8 cellular contexts compared by ENCODE assay signal in genomic region chr11:63974259-63975143, GRCh38. TPM values are rescaled to one million over a fixed set of nuclear protein-coding genes. Genes with fewer than 3 reads are reported as not detected.
A peak's percentile ranks its signal among the peaks of the same experiment; 100 is the strongest.
DNase-seq lines count a peak whose midpoint lies in the region; ATAC-seq and TF ChIP-seq lines count a peak whose summit lies in the region.

Gene COX8A, plus strand, starts transcription at chr11:63974620. Its CDS starts 61 bp downstream, at chr11:63974681.

- H3K36me3 ChIP-seq in suprapubic skin: peaks cover 6% of the 10 kb centered on the region

- H3K9me3 Mint-ChIP-seq in activated naive CD4-positive, alpha-beta T cell treated with anti-CD3 and anti-CD28 coated beads, Interleukin-2, amount 50 U/mL, for 72 hours: peaks cover 0 to 6% of the 10 kb centered on the region in 2 donors

- TF ChIP-seq POLR2A in suprapubic skin (IDR thresholded peaks at IDR 0.05): peak in 1 of 2 donors; percentile 66

- H3K9me3 ChIP-seq in suprapubic skin: no peaks in the 10 kb centered on the region

- ATAC-seq in HG02610 (IDR thresholded peaks at IDR 0.05; ENCODE audit: unreplicated experiment): peak; percentile 97
- ATAC-seq in activated naive CD4-positive, alpha-beta T cell treated with anti-CD3 and anti-CD28 coated beads, Interleukin-2, amount 50 U/mL, for 72 hours: peak; percentile 99

- H3K27me3 ChIP-seq in suprapubic skin: no peaks in the 10 kb centered on the region

- peak within 1 kb of the TSS; percentile 91 for H3K4me3 ChIP-seq in suprapubic skin

- peaks cover 22 to 32% of the 10 kb centered on the region in 2 donors for H3K36me3 Mint-ChIP-seq in activated naive CD4-positive, alpha-beta T cell treated with anti-CD3 and anti-CD28 coated beads, Interleukin-2, amount 50 U/mL, for 72 hours

- under 1% methylated on average over 47 of the region's 67 CpGs for WGBS in suprapubic skin

- peak within 1 kb of the TSS; percentile 97 for H3K27ac ChIP-seq in suprapubic skin

- POLR2A ChIA-PET in GM10248 (lab: Yijun Ruan, JAX): no interaction called here

- DNase-seq in GM10248 (ENCODE audit: extremely low spot score) (peak; percentile 98), NCI-H1092 treated with DMSO at 0.1 percent for 48 hours (lab: John Stamatoyannopoulos, UW) (peak; percentile 100), SKM-1 (lab: John Stamatoyannopoulos, UW; ENCODE audit: unreplicated experiment) (peak; percentile 99), globus pallidus (ENCODE audit: low spot score) (peak; percentile 100), nucleus accumbens (lab: John Stamatoyannopoulos, UW) (peak; percentile 84 to 100 (median 98)), suprapubic skin (ENCODE audit: low spot score in 2 of 2) (peak; percentile 99)
- peak; percentile 92 to 98 for DNase-seq in activated naive CD4-positive, alpha-beta T cell treated with anti-CD3 and anti-CD28 coated beads, Interleukin-2, amount 50 U/mL, for 72 hours (ENCODE audit: low spot score in 2 of 2)

- H3K4me1 ChIP-seq in suprapubic skin: peaks cover 39% of the 10 kb centered on the region

- TF ChIP-seq CTCF in GM10248 (IDR thresholded peaks at IDR 0.05; ENCODE audit: control extremely low read depth, extremely low read depth, low read depth, missing control alignments): peak; percentile 32
- no peak for TF ChIP-seq CTCF in suprapubic skin (IDR thresholded peaks at IDR 0.05)

- no peak for TF ChIP-seq EP300 in suprapubic skin (IDR thresholded peaks at IDR 0.05)

- CTCF ChIA-PET in GM10248 (lab: Yijun Ruan, JAX): interaction anchor here (1.3 kb wide), 1 partner anchor 137 kb away, joined by 5 read pairs; no protein-coding TSS in a partner anchor

- H3K27ac Mint-ChIP-seq in activated naive CD4-positive, alpha-beta T cell treated with anti-CD3 and anti-CD28 coated beads, Interleukin-2, amount 50 U/mL, for 72 hours: peak within 1 kb of the TSS; percentile 99

RNA-seq across cellular contexts. Expression of gene COX8A, which starts in this region (rescaled TPM):
- total RNA-seq in activated naive CD4-positive, alpha-beta T cell treated with anti-CD3 and anti-CD28 coated beads, Interleukin-2, amount 50 U/mL, for 72 hours: 100 to 1,000 TPM; 498 to 568 TPM
- 100 to 1,000 TPM; 352 to 718 (median 708) TPM for total RNA-seq in suprapubic skin

Comparison
In these comparisons a context has a peak if more than half of its experiments do, and no peak if none do; other contexts are left out.
1. Peak in every context shown above with its lines: DNase-seq, ATAC-seq, H3K4me3 ChIP-seq and H3K27ac ChIP-seq.